ENCODE assay signal across 1 cellular context in the genomic region with DNA sequence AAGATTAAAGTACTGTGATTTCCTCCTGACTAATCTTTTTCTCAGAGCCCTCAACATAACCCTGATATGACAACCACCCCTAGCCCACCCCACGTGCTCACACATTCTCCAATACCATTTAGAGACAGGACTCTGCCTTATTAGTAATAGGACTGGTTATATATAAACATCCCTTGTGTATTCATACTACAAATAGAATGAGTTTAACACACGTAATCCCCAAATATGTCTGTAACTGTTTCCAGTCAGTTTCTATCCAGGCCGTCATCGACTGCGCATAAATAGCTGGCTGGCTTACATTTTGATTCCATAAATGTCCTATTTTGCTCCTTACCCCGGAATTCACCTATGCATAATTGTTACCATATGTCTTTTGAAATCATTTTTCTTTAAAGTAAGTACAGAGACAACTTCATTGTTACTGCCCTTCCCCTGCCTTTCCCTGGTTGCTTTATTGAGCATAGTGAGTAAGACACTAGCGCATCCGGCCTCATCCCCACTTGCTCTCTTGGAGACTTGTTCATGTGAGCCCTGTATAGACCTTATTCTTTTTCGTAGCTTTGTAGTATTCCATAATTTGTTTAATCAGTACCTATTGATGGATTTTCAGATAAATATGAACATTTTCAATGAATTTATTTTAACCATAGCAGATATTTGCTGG.
TF ChIP-seq lines count a peak whose summit lies in the region.

No MANE protein-coding gene starts in this region.

TF ChIP-seq in IMR-90, 13 proteins besides CTCF, POLR2A, EP300 and RAD21:
- TF ChIP-seq MAFK (IDR thresholded peaks at IDR 0.05; ENCODE audit: low read depth, low read length) (no peak), CHD1 (IDR thresholded peaks at IDR 0.05; ENCODE audit: low read depth, low read length) (no peak), MXI1 (IDR thresholded peaks at IDR 0.05; ENCODE audit: borderline replicate concordance, low read depth, low read length) (no peak), SMC3 (IDR thresholded peaks at IDR 0.05; ENCODE audit: low read depth, low read length) (no peak), MAZ (IDR thresholded peaks at IDR 0.05; ENCODE audit: borderline replicate concordance, low read depth, low read length) (no peak), RCOR1 (IDR thresholded peaks at IDR 0.05; ENCODE audit: insufficient replicate concordance, low read length) (no peak), NFE2L2 (IDR thresholded peaks at IDR 0.05; ENCODE audit: low read depth, low read length) (peak; percentile 27; the same call in 1 of the 2 replicates), CEBPB (IDR thresholded peaks at IDR 0.05; ENCODE audit: low read depth, low read length) (no peak), BHLHE40 (IDR thresholded peaks at IDR 0.05; ENCODE audit: low read depth, low read length) (peak; percentile 68), RFX5 (IDR thresholded peaks at IDR 0.05; ENCODE audit: low read depth, low read length) (no peak), FOS (IDR thresholded peaks at IDR 0.05; ENCODE audit: low read depth, low read length) (peak; percentile 71)
- TF ChIP-seq, protein P1, sequence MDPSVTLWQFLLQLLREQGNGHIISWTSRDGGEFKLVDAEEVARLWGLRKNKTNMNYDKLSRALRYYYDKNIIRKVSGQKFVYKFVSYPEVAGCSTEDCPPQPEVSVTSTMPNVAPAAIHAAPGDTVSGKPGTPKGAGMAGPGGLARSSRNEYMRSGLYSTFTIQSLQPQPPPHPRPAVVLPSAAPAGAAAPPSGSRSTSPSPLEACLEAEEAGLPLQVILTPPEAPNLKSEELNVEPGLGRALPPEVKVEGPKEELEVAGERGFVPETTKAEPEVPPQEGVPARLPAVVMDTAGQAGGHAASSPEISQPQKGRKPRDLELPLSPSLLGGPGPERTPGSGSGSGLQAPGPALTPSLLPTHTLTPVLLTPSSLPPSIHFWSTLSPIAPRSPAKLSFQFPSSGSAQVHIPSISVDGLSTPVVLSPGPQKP (IDR thresholded peaks at IDR 0.05; ENCODE audit: borderline replicate concordance, low read depth, low read length), result no peak
- TF ChIP-seq, protein P2, sequence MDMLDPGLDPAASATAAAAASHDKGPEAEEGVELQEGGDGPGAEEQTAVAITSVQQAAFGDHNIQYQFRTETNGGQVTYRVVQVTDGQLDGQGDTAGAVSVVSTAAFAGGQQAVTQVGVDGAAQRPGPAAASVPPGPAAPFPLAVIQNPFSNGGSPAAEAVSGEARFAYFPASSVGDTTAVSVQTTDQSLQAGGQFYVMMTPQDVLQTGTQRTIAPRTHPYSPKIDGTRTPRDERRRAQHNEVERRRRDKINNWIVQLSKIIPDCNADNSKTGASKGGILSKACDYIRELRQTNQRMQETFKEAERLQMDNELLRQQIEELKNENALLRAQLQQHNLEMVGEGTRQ (IDR thresholded peaks at IDR 0.05; ENCODE audit: low read depth, low read length), result peak; percentile 95
